Comparison of ENCODE assay signal across 8 cellular contexts in the genomic region with DNA sequence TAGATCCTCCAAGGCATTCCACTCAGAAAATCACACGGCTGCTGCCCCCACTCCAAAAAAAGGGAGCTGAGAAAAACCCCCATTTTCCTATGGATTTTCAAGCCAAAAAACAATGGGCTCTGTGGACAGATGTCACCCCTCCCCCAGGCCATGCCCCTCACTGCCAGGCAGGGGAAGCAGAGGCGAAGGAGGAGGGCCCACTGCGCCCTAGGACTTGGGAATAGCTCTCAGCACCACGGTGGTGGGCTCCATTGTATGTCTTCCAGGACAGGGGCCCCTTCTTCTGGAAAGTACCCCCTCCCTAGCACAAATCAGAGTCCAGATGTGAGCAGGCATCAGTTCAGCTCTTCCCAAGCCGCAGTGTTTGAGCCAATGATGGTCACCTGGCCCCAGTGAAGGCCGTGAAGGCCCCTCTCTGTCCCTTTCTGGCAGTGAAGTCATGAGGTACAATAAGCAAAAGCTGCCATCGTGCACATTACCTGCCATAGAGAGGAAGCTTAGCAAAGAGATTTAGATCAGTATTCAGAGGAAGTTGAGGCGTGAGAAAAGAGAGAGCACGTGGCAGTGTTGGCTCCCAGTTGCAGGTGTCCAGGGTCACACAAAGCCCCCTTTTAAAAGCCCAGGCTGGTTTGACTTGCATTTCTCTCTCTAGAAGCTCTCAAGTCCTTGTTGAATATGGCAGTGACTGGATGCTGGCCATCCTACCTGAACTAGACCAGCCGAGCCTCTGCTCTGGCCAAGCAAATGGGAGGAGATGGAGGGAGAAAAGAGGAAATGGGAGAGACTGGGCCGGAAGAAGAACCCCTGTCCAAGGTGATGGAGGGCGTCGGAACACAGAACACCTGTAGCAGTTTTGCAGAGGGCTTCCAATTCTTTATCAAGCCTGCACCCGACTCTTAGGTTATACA.
DNase-seq lines count a peak whose midpoint lies in the region; ATAC-seq and TF ChIP-seq lines count a peak whose summit lies in the region.

No MANE protein-coding gene starts in this region.

- peak overlapping the region; percentile 98 for H3K27ac Mint-ChIP-seq in HFFc6
- H3K27ac Mint-ChIP-seq in activated B cell treated with CpG ODN at 0.5 μM for 24 hours: peak overlapping the region; percentile 93
- H3K27ac Mint-ChIP-seq in immature natural killer cell: peak overlapping the region; percentile 5 to 85 (median 74)

- TF ChIP-seq EP300 in stomach (IDR thresholded peaks at IDR 0.05): no peak

- DNase-seq in HFFc6 (no peak), activated B cell treated with CpG ODN at 0.5 μM for 24 hours (no peak), immature natural killer cell (no peak), stomach (no peak), T1000 (lab: John Stamatoyannopoulos, UW) (no peak), DMS 273 (lab: John Stamatoyannopoulos, UW; ENCODE audit: unreplicated experiment) (no peak)
- no peak for DNase-seq in stimulated activated CD4-positive, alpha-beta T cell treated with anti-CD3 and anti-CD28 coated beads, Interleukin-2, amount 100 ng/mL, for 48 hours

- H3K27ac ChIP-seq in stomach: peak overlapping the region; percentile 45 to 95 (median 92)

- no peak for TF ChIP-seq CTCF in HFFc6 (IDR thresholded peaks at IDR 0.05)
- TF ChIP-seq CTCF in activated B cell treated with CpG ODN at 0.5 μM for 24 hours (IDR thresholded peaks at IDR 0.05): no peak
- no peak for TF ChIP-seq CTCF in stomach (IDR thresholded peaks at IDR 0.05)

- no peak for TF ChIP-seq POLR2A in stomach (IDR thresholded peaks at IDR 0.05)

- intact Hi-C loops in activated B cell treated with CpG ODN at 0.5 μM for 24 hours (cut with micrococcal nuclease) (loop anchor here (1.0 to 5.0 kb wide), 3 partner anchors 249 to 482 kb away; no protein-coding TSS in a partner anchor), stomach (cut with DNase I; ENCODE audit: low total_unique reads) (no loop called here)

- no peaks in the 10 kb centered on the region for H3K27me3 ChIP-seq in stomach

- peaks cover 56 to 91% (median 74%) of the 10 kb centered on the region in 4 donors for H3K4me1 ChIP-seq in stomach

- H3K27me3 Mint-ChIP-seq in HFFc6 (ENCODE audit: insufficient read depth): no peaks in the 10 kb centered on the region; the same call in 1 of the 2 replicates
- H3K27me3 Mint-ChIP-seq in activated B cell treated with CpG ODN at 0.5 μM for 24 hours: no peaks in the 10 kb centered on the region
- H3K27me3 Mint-ChIP-seq in immature natural killer cell (ENCODE audit: low read depth in 3 of 3): peaks cover 0 to 2% (median 0%) of the 10 kb centered on the region in 3 donors

- peaks cover 16% of the 10 kb centered on the region for H3K36me3 Mint-ChIP-seq in HFFc6 (ENCODE audit: low read depth)
- no peaks in the 10 kb centered on the region for H3K36me3 Mint-ChIP-seq in activated B cell treated with CpG ODN at 0.5 μM for 24 hours (ENCODE audit: low read depth)
- no peaks in the 10 kb centered on the region for H3K36me3 Mint-ChIP-seq in immature natural killer cell

- peak overlapping the region; percentile 71 for H3K4me3 Mint-ChIP-seq in HFFc6
- peak overlapping the region; percentile 77 for H3K4me3 Mint-ChIP-seq in activated B cell treated with CpG ODN at 0.5 μM for 24 hours
- H3K4me3 Mint-ChIP-seq in immature natural killer cell: peak overlapping the region; percentile 34 to 72 (median 54)

- H3K9me3 Mint-ChIP-seq in HFFc6 (no peaks in the 10 kb centered on the region), activated B cell treated with CpG ODN at 0.5 μM for 24 hours (no peaks in the 10 kb centered on the region), immature natural killer cell (no peaks in the 10 kb centered on the region)

- POLR2A ChIA-PET in activated B cell treated with CpG ODN at 0.5 μM for 24 hours (lab: Charles Lee): interaction anchor here (0.5 to 7.8 kb wide), 34 partner anchors 8 to 480 kb away, joined by 3 to 214 read pairs (median 7); partner anchors contain the start of gene IRF2BP2

- H3K4me3 ChIP-seq in stomach: no peak overlapping the region

- H3K4me1 Mint-ChIP-seq in HFFc6 (ENCODE audit: low read depth) (peaks cover 93% of the 10 kb centered on the region), activated B cell treated with CpG ODN at 0.5 μM for 24 hours (peaks cover 83% of the 10 kb centered on the region), immature natural killer cell (peaks cover 45 to 51% of the 10 kb centered on the region in 2 donors)

- no peaks in the 10 kb centered on the region for H3K36me3 ChIP-seq in stomach

- H3K9me3 ChIP-seq in stomach: no peaks in the 10 kb centered on the region

- 73 to 75% (median 74%) methylated on average over 14 of the region's 14 CpGs for WGBS in stomach, 5 donors

- no peak for ATAC-seq in activated B cell treated with CpG ODN at 0.5 μM for 24 hours (ENCODE audit: low read depth)
- ATAC-seq in HG03521 (IDR thresholded peaks at IDR 0.05; ENCODE audit: unreplicated experiment): no peak

- CTCF ChIA-PET in activated B cell treated with CpG ODN at 0.5 μM for 24 hours (lab: Charles Lee): interaction anchor here (1.1 to 4.2 kb wide), 13 partner anchors 9 to 368 kb away, joined by 3 to 31 read pairs (median 5); no protein-coding TSS in a partner anchor
